ENCODE assay signal across 9 cellular contexts in genomic region chr11:44726278-44727113, GRCh38. TPM values are rescaled to one million over a fixed set of nuclear protein-coding genes. Genes with fewer than 3 reads are reported as not detected.
DNase-seq lines count a peak whose midpoint lies in the region; ATAC-seq and TF ChIP-seq lines count a peak whose summit lies in the region.
"Had no signal": no experiment of that assay in that cellular context is flagged by ENCODE, and none has a peak within 500 bp of the region (broad histone marks: within the 10 kb centered on the region; RNA-seq: fewer than 3 reads in every experiment).

Gene TSPAN18, plus strand, starts transcription at chr11:44726962. Its CDS starts 179,455 bp downstream, at chr11:44906417.

- DNase-seq in GM10266 (ENCODE audit: extremely low spot score) = peak; percentile 88
- peak; percentile 49 for DNase-seq in NCI-H2171 treated with DMSO at 0.1 percent for 48 hours (lab: John Stamatoyannopoulos, UW)
- DNase-seq in activated effector memory CD4-positive, alpha-beta T cell treated with anti-CD3 and anti-CD28 coated beads, Interleukin-2, amount 50 U/mL, for 16 hours = peak; percentile 81
- peak in 4 of 5 donors; percentile 37 to 70 (median 48) for DNase-seq in heart left ventricle
- no peak for DNase-seq in NCI-H2081 treated with DMSO at 0.1 percent for 48 hours (lab: John Stamatoyannopoulos, UW)
- no peak for DNase-seq in left lobe of liver (ENCODE audit: low spot score)

- H3K36me3 ChIP-seq in heart left ventricle (no peaks in the 10 kb centered on the region), rectal smooth muscle tissue (ENCODE audit: control insufficient read depth, insufficient read depth, low read length) (no peaks in the 10 kb centered on the region)

- TF ChIP-seq CTCF in GM10266 (IDR thresholded peaks at IDR 0.05; ENCODE audit: control insufficient read depth, insufficient read depth, low read depth, missing control alignments) (no peak), heart left ventricle (IDR thresholded peaks at IDR 0.05) (no peak)

- peak within 1 kb of the TSS; percentile 17 for H3K9ac ChIP-seq in rectal smooth muscle tissue (ENCODE audit: low read length)

- H3K27me3 ChIP-seq in heart left ventricle (peaks cover 0 to 26% (median 0%) of the 10 kb centered on the region in 9 donors), rectal smooth muscle tissue (ENCODE audit: control insufficient read depth, insufficient read depth, low read length) (peaks cover 7% of the 10 kb centered on the region)

- H3K4me3 ChIP-seq in heart left ventricle = peak within 1 kb of the TSS; percentile 76 to 98 (median 86)
- peak within 1 kb of the TSS; percentile 71 for H3K4me3 ChIP-seq in rectal smooth muscle tissue (ENCODE audit: low read length)

- ATAC-seq in GM21825 (IDR thresholded peaks at IDR 0.05; ENCODE audit: unreplicated experiment) (peak; percentile 84), heart left ventricle (peak in 2 of 4 donors; percentile 2 to 17), left lobe of liver (no peak)

- H3K4me1 ChIP-seq in heart left ventricle (peaks cover 0 to 59% (median 39%) of the 10 kb centered on the region in 12 donors), rectal smooth muscle tissue (ENCODE audit: control insufficient read depth, insufficient read depth, low read length) (peaks cover 22% of the 10 kb centered on the region)

- intact Hi-C loops in heart left ventricle (cut with DNase I) = loop anchor here (1.0 to 10.0 kb wide), 20 partner anchors 36 to 378 kb away; partner anchors contain the start of gene CD82 (in 3 of the 10)

- no peak for TF ChIP-seq POLR2A in heart left ventricle (IDR thresholded peaks at IDR 0.05)

- 2 to 8% (median 5%) methylated on average over 17 to 59 of the region's 67 CpGs for WGBS in heart left ventricle, 4 donors

- H3K9me3 ChIP-seq in heart left ventricle = no peaks in the 10 kb centered on the region

- H3K27ac ChIP-seq in heart left ventricle (peak within 1 kb of the TSS; percentile 80 to 96 (median 88)), rectal smooth muscle tissue (ENCODE audit: low read depth, low read length) (peak within 1 kb of the TSS; percentile 90)

RNA-seq across cellular contexts. Expression of gene TSPAN18, which starts in this region (rescaled TPM):
- 100 to 1,000 TPM in 4 of 9 donors, 10 to 100 TPM in 5; 47.6 to 151 (median 90.6) TPM for total RNA-seq in heart left ventricle
- polyA plus RNA-seq in heart left ventricle = 10 to 100 TPM; 40.0 to 60.4 TPM
- 4.2 TPM for total RNA-seq in left lobe of liver
- total RNA-seq: SK-MEL-5 had no signal

Comparison
In these comparisons a context has a peak if more than half of its experiments do, and no peak if none do; other contexts are left out.
1. DNase-seq: peak in GM10266 (single experiment), NCI-H2171 treated with DMSO at 0.1 percent for 48 hours (single experiment), activated effector memory CD4-positive, alpha-beta T cell treated with anti-CD3 and anti-CD28 coated beads, Interleukin-2, amount 50 U/mL, for 16 hours (single experiment) and heart left ventricle (4 of 5); none in NCI-H2081 treated with DMSO at 0.1 percent for 48 hours (single experiment) and left lobe of liver (single experiment).